In genomic region chr10:69335063-69335587, GRCh38 we compare ENCODE assay signal across 8 cellular contexts. TPM values are rescaled to one million over a fixed set of nuclear protein-coding genes. Genes with fewer than 3 reads are reported as not detected.
DNase-seq lines count a peak whose midpoint lies in the region; ATAC-seq and TF ChIP-seq lines count a peak whose summit lies in the region.

No MANE protein-coding gene starts in this region.

- H3K9me3 Mint-ChIP-seq in activated naive CD8-positive, alpha-beta T cell treated with anti-CD3 and anti-CD28 coated beads, Interleukin-2, amount 50 U/mL, for 24 hours, result no peaks in the 10 kb centered on the region

- H3K9me3 ChIP-seq in HUES48 (ENCODE audit: control insufficient read depth, insufficient read depth, low read length) (no peaks in the 10 kb centered on the region), BE2C (no peaks in the 10 kb centered on the region)

- H3K27me3 ChIP-seq in HUES48 (ENCODE audit: control insufficient read depth, insufficient read depth, low read length) (no peaks in the 10 kb centered on the region), layer of hippocampus (ENCODE audit: control insufficient read depth, insufficient read depth, low read length) (no peaks in the 10 kb centered on the region), BE2C (no peaks in the 10 kb centered on the region)

- peaks cover 15% of the 10 kb centered on the region for H3K36me3 Mint-ChIP-seq in activated naive CD8-positive, alpha-beta T cell treated with anti-CD3 and anti-CD28 coated beads, Interleukin-2, amount 50 U/mL, for 24 hours (ENCODE audit: low read depth)

- H3K4me1 ChIP-seq in HUES48 (ENCODE audit: control insufficient read depth, insufficient read depth, low read length) (peaks cover 53% of the 10 kb centered on the region), BE2C (peaks cover 31% of the 10 kb centered on the region)

- H3K36me3 ChIP-seq in HUES48 (ENCODE audit: control insufficient read depth, insufficient read depth, low read length) (no peaks in the 10 kb centered on the region; the same call in 1 of the 2 replicates), BE2C (peaks cover 3% of the 10 kb centered on the region)

- DNase-seq in AML-193 (lab: John Stamatoyannopoulos, UW), result peak; percentile 44 to 48
- peak; percentile 41 for DNase-seq in activated naive CD8-positive, alpha-beta T cell treated with anti-CD3 and anti-CD28 coated beads, Interleukin-2, amount 50 U/mL, for 24 hours
- DNase-seq in substantia nigra (lab: John Stamatoyannopoulos, UW), result peak in 23 of 49 donors; percentile 13 to 72 (median 41)
- DNase-seq in BE2C, result no peak
- no peak for DNase-seq in NCI-H2081 (lab: John Stamatoyannopoulos, UW)
- DNase-seq in epidermal melanocyte (ENCODE audit: insufficient read length, low spot score), result no peak

- H3K27me3 Mint-ChIP-seq in activated naive CD8-positive, alpha-beta T cell treated with anti-CD3 and anti-CD28 coated beads, Interleukin-2, amount 50 U/mL, for 24 hours, result no peaks in the 10 kb centered on the region

- H3K4me3 ChIP-seq in HUES48 (ENCODE audit: low read depth, low read length), result no peak overlapping the region
- no peak overlapping the region for H3K4me3 ChIP-seq in BE2C (ENCODE audit: low read depth, low read length)

- H3K27ac ChIP-seq in HUES48 (ENCODE audit: low read depth, low read length) (peak overlapping the region; percentile 40), layer of hippocampus (ENCODE audit: low read depth, low read length) (peak overlapping the region; percentile 72), substantia nigra (ENCODE audit: low read depth, low read length, poor library complexity, severe bottlenecking) (peak overlapping the region; percentile 54)

- peak; percentile 79 for ATAC-seq in activated naive CD8-positive, alpha-beta T cell treated with anti-CD3 and anti-CD28 coated beads, Interleukin-2, amount 50 U/mL, for 24 hours

- peak overlapping the region; percentile 62 for H3K4me3 Mint-ChIP-seq in activated naive CD8-positive, alpha-beta T cell treated with anti-CD3 and anti-CD28 coated beads, Interleukin-2, amount 50 U/mL, for 24 hours

- H3K27ac Mint-ChIP-seq in activated naive CD8-positive, alpha-beta T cell treated with anti-CD3 and anti-CD28 coated beads, Interleukin-2, amount 50 U/mL, for 24 hours, result peak overlapping the region; percentile 86

- peaks cover 60% of the 10 kb centered on the region for H3K4me1 Mint-ChIP-seq in activated naive CD8-positive, alpha-beta T cell treated with anti-CD3 and anti-CD28 coated beads, Interleukin-2, amount 50 U/mL, for 24 hours

- no peak overlapping the region for H3K9ac ChIP-seq in HUES48 (ENCODE audit: low read depth, low read length)

- no peak for TF ChIP-seq CTCF in BE2C (IDR thresholded peaks at IDR 0.05; ENCODE audit: low read depth, low read length)

RNA-seq across cellular contexts. Expression of gene HK1, which starts 56.8 kb away (rescaled TPM):
- 158 TPM for polyA plus RNA-seq in BE2C (2012; ENCODE audit: insufficient read depth, insufficient read length, low read depth)

Comparison
In these comparisons a context has a peak if more than half of its experiments do, and no peak if none do; other contexts are left out.
1. DNase-seq: peak in AML-193 (2 of 2) and activated naive CD8-positive, alpha-beta T cell treated with anti-CD3 and anti-CD28 coated beads, Interleukin-2, amount 50 U/mL, for 24 hours (single experiment); none in BE2C (single experiment), NCI-H2081 (0 of 2) and epidermal melanocyte (single experiment).
2. Peak in every context shown above with its lines, with median percentiles within 50 percentile points of each other: H3K27ac ChIP-seq.